ENCODE assay signal across 9 cellular contexts in genomic region chr2:9952286-9952737, GRCh38. TPM values are rescaled to one million over a fixed set of nuclear protein-coding genes. Genes with fewer than 3 reads are reported as not detected.
DNase-seq lines count a peak whose midpoint lies in the region; ATAC-seq and TF ChIP-seq lines count a peak whose summit lies in the region.
"Had no signal": no experiment of that assay in that cellular context is flagged by ENCODE, and none has a peak within 500 bp of the region (broad histone marks: within the 10 kb centered on the region; RNA-seq: fewer than 3 reads in every experiment).

No MANE protein-coding gene starts in this region.

- H2BK15ac ChIP-seq in mesendoderm (replicated peaks; ENCODE audit: low read depth) = no peak overlapping the region

- H3K4me3 ChIP-seq in left ventricle myocardium inferior (peak overlapping the region; percentile 82), brain microvascular endothelial cell (ENCODE audit: low read depth, low read length) (peak overlapping the region; percentile 61), mesendoderm (ENCODE audit: low read length) (no peak overlapping the region), vagina (peak overlapping the region; percentile 81 to 89)

- peak overlapping the region; percentile 48 for H3K9ac ChIP-seq in mesendoderm (ENCODE audit: low read length)

- H3K36me3 ChIP-seq in left ventricle myocardium inferior = no peaks in the 10 kb centered on the region
- no peaks in the 10 kb centered on the region for H3K36me3 ChIP-seq in brain microvascular endothelial cell (replicated peaks)
- no peaks in the 10 kb centered on the region for H3K36me3 ChIP-seq in mesendoderm (ENCODE audit: control insufficient read depth, insufficient read depth, low read length)
- H3K36me3 ChIP-seq in vagina = no peaks in the 10 kb centered on the region

- H2AK5ac ChIP-seq in mesendoderm (ENCODE audit: low read length) = no peak overlapping the region

- H3K4ac ChIP-seq in mesendoderm (ENCODE audit: low read depth, low read length) = no peak overlapping the region

- H3K56ac ChIP-seq in mesendoderm (ENCODE audit: low read length) = peak overlapping the region; percentile 37

- WGBS in mesendoderm (ENCODE audit: extremely low coverage, insufficient coverage, low lambda C conversion rate) = 100% methylated on average over 2 of the region's 15 CpGs

- DNase-seq in left ventricle myocardium inferior = no peak
- DNase-seq in Right ventricle myocardium inferior (ENCODE audit: missing footprints) = no peak
- no peak for DNase-seq in brain microvascular endothelial cell
- DNase-seq in mesendoderm = peak; percentile 8
- DNase-seq in vagina (ENCODE audit: extremely low spot score in 2 of 2) = peak in 1 of 2 donors; percentile 81
- DNase-seq in NCI-H1092 (lab: John Stamatoyannopoulos, UW) = no peak
- DNase-seq: NCI-H1694 had no signal

- no peak overlapping the region for H3K27ac ChIP-seq in left ventricle myocardium inferior (replicated peaks)
- no peak overlapping the region for H3K27ac ChIP-seq in brain microvascular endothelial cell
- H3K27ac ChIP-seq in mesendoderm (ENCODE audit: low read depth, low read length) = no peak overlapping the region
- peak overlapping the region; percentile 56 for H3K27ac ChIP-seq in vagina

- H3K18ac ChIP-seq in mesendoderm (ENCODE audit: low read length) = no peak overlapping the region

- H2BK5ac ChIP-seq in mesendoderm (ENCODE audit: low read length) = no peak overlapping the region

- ATAC-seq in Right ventricle myocardium inferior = no peak
- no peak for ATAC-seq in GM18861 (IDR thresholded peaks at IDR 0.05; ENCODE audit: unreplicated experiment)
- no peak for ATAC-seq in GM21515 (IDR thresholded peaks at IDR 0.05; ENCODE audit: unreplicated experiment)

- no peak overlapping the region for H2BK120ac ChIP-seq in mesendoderm (ENCODE audit: low read depth, low read length)

- H4K8ac ChIP-seq in mesendoderm (ENCODE audit: low read depth, low read length) = no peak overlapping the region

- TF ChIP-seq CTCF in left ventricle myocardium inferior (IDR thresholded peaks at IDR 0.05; ENCODE audit: borderline replicate concordance) (no peak), brain microvascular endothelial cell (IDR thresholded peaks at IDR 0.05; ENCODE audit: low read depth, low read length, missing control alignments) (no peak), vagina (IDR thresholded peaks at IDR 0.05) (no peak)

- no peak overlapping the region for H3K23ac ChIP-seq in mesendoderm (ENCODE audit: low read length)

- no peaks in the 10 kb centered on the region for H3K79me2 ChIP-seq in mesendoderm (ENCODE audit: control insufficient read depth, insufficient read depth, low read length)

- no peak for TF ChIP-seq POLR2A in vagina (IDR thresholded peaks at IDR 0.05)

- in situ Hi-C loops in brain microvascular endothelial cell (cut with HindIII; ENCODE audit: low pct_ligation_motif_present, low sequenced_read_pairs) = no loop called here

- H3K9me3 ChIP-seq in left ventricle myocardium inferior (replicated peaks) (no peaks in the 10 kb centered on the region), vagina (no peaks in the 10 kb centered on the region)

- H3K79me1 ChIP-seq in mesendoderm (ENCODE audit: low read length) = no peaks in the 10 kb centered on the region

- H3K4me2 ChIP-seq in mesendoderm (ENCODE audit: low read length) = peak overlapping the region; percentile 56

- peaks cover 12% of the 10 kb centered on the region for H3K4me1 ChIP-seq in left ventricle myocardium inferior
- no peaks in the 10 kb centered on the region for H3K4me1 ChIP-seq in mesendoderm (ENCODE audit: control insufficient read depth, low read depth, low read length)
- H3K4me1 ChIP-seq in vagina = no peaks in the 10 kb centered on the region

- H4K5ac ChIP-seq in mesendoderm (ENCODE audit: low read length) = no peak overlapping the region

- intact Hi-C loops in left ventricle myocardium inferior (cut with micrococcal nuclease) = no loop called here
- intact Hi-C loops in Right ventricle myocardium inferior (cut with DNase I) = loop anchor here (5.0 kb wide), 1 partner anchor 110 kb away; the partner anchor contains the start of gene TAF1B
- intact Hi-C loops in vagina (cut with DNase I) = no loop called here

- H3K27me3 ChIP-seq in left ventricle myocardium inferior (ENCODE audit: low read depth) (no peaks in the 10 kb centered on the region), brain microvascular endothelial cell (replicated peaks) (no peaks in the 10 kb centered on the region), mesendoderm (ENCODE audit: insufficient read depth, low read length, poor library complexity) (peaks cover 7% of the 10 kb centered on the region), vagina (no peaks in the 10 kb centered on the region)

RNA-seq across cellular contexts. Expression of gene GRHL1, which starts 0.8 kb away (rescaled TPM):
- total RNA-seq in left ventricle myocardium inferior = 0.69 TPM
- total RNA-seq in Right ventricle myocardium inferior = 0.81 TPM
- polyA plus RNA-seq in mesendoderm (2013, experiment 1 of 2) = 1.3 TPM
- 1.4 TPM for polyA plus RNA-seq in mesendoderm (2013, experiment 2 of 2)
- 126 TPM for total RNA-seq in vagina

Comparison
In these comparisons a context has a peak if more than half of its experiments do, and no peak if none do; other contexts are left out.
1. RNA of gene GRHL1, which starts 0.8 kb away (total RNA-seq): 126 TPM in vagina (single experiment); 0.81 TPM in Right ventricle myocardium inferior (single experiment) and 0.69 TPM in left ventricle myocardium inferior (single experiment); every median in the first group is over 10 times any median in the second.